Comparison of ENCODE assay signal across 1 cellular context in genomic region chrX:125646195-125646594, GRCh38.
TF ChIP-seq lines count a peak whose summit lies in the region.

No MANE protein-coding gene starts in this region.

TF ChIP-seq in GM23338, 12 proteins besides CTCF, POLR2A, EP300 and RAD21 (continued from another document):
- no peak for TF ChIP-seq ZNF462 (CRISPR knock-in tag; IDR thresholded peaks at IDR 0.05)
TF ChIP-seq in GM23338: peak in this region for 0.
